ENCODE assay signal across 8 cellular contexts in the genomic region with DNA sequence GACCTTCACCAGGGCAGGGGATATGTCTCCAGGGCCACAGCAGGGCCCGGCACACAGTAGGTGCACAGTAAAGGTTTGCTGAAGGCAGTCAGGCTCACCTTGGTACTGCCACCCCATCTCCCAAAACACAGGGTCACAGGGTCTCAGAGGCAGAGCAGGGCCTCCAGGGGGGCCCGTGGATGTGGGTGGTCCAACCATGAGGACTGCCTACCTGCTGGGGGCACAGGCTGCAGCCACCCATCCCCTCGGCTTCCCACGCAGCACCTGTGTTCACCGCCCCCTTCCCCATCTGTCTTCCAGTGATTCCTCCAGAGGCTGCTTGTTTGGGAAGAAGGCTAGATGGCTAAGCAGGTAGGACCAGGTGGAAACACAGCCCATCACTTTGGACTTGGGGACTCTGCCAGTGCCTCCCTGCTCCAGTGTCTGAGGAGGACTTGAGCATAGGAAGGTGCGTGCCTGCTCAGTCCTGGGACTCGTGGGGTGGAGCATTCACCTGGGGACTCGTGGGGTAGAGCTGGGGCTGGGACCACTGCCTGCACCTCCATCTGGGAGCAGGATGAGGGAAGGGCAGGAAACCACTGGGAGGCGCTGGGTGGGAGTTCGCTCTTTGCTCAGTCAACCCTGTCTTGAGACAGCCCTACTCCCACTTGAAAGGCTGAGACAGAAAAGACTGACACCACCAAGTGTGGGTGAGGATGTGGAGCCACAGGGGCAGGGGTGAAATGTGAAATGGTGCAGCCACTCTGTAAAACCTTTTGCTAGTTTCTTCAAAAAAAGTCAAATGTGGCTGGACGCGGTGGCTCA. TPM values are rescaled to one million over a fixed set of nuclear protein-coding genes. Genes with fewer than 3 reads are reported as not detected.
A peak's percentile ranks its signal among the peaks of the same experiment; 100 is the strongest.
DNase-seq lines count a peak whose midpoint lies in the region; ATAC-seq and TF ChIP-seq lines count a peak whose summit lies in the region.

No MANE protein-coding gene starts in this region.

- BruUV-seq in MCF 10A (replicated peaks; lab: Mats Ljungman, UMichigan): no TSS peak

- no peaks in the 10 kb centered on the region for H3K36me3 ChIP-seq in mucosa of stomach (ENCODE audit: control insufficient read depth, insufficient read depth, low read length)

- no peaks in the 10 kb centered on the region for H4K20me1 ChIP-seq in H9 (ENCODE audit: control insufficient read depth, insufficient read depth, insufficient read length)

- H2BK12ac ChIP-seq in H9 (ENCODE audit: insufficient read length, low read depth, low read length): no peak overlapping the region

- no peak overlapping the region for H3K56ac ChIP-seq in H9 (ENCODE audit: insufficient read length, low read depth, low read length)

- H3K23ac ChIP-seq in H9 (ENCODE audit: insufficient read length, low read depth, low read length): no peak overlapping the region

- no peak overlapping the region for H3K4ac ChIP-seq in H9 (ENCODE audit: low read depth, low read length)

- H3K27ac ChIP-seq in H9 (ENCODE audit: insufficient read length, low read depth, low read length): no peak overlapping the region

- H3K9me3 Mint-ChIP-seq in H9: no peaks in the 10 kb centered on the region
- no peaks in the 10 kb centered on the region for H3K9me3 Mint-ChIP-seq in MCF 10A (ENCODE audit: unreplicated experiment)

- H3K9ac ChIP-seq in H9 (ENCODE audit: extremely low read depth, insufficient read length, low read length): no peak overlapping the region
- H3K9ac ChIP-seq in mucosa of stomach (ENCODE audit: low read length): peak overlapping the region; percentile 43

- H2BK5ac ChIP-seq in H9 (ENCODE audit: insufficient read length, low read length): no peak overlapping the region

- H2BK120ac ChIP-seq in H9 (ENCODE audit: low read depth, low read length, poor library complexity, severe bottlenecking): no peak overlapping the region

- H3K79me1 ChIP-seq in H9 (ENCODE audit: insufficient read depth, low read depth, low read length, poor library complexity, severe bottlenecking): no peaks in the 10 kb centered on the region

- H3K27me3 Mint-ChIP-seq in H9 (ENCODE audit: low read depth) (no peaks in the 10 kb centered on the region), MCF 10A (ENCODE audit: insufficient read depth, unreplicated experiment) (no peaks in the 10 kb centered on the region)

- in situ Hi-C loops in ACHN (cut with HindIII; ENCODE audit: low pct_ligation_motif_present, low pct_unique_long_range_greater_than_20kb, low sequenced_read_pairs): no loop called here

- H3K4me1 ChIP-seq in H9 (ENCODE audit: insufficient read depth, low read length) (peaks cover 6% of the 10 kb centered on the region; the same call in 1 of the 2 replicates), mucosa of stomach (ENCODE audit: control insufficient read depth, insufficient read depth, low read length) (peaks cover 54% of the 10 kb centered on the region)

- no peak overlapping the region for H3K14ac ChIP-seq in H9 (ENCODE audit: insufficient read depth, low read length)

- intact Hi-C loops in MCF 10A (cut with micrococcal nuclease): loop anchor here (5.0 kb wide), 2 partner anchors 243 to 377 kb away; no protein-coding TSS in a partner anchor

- no peak overlapping the region for H3K18ac ChIP-seq in H9 (ENCODE audit: insufficient read length, low read depth, low read length)

- H4K5ac ChIP-seq in H9 (ENCODE audit: insufficient read length, low read depth, low read length): no peak overlapping the region

- peaks cover 8% of the 10 kb centered on the region for H3K23me2 ChIP-seq in H9 (ENCODE audit: insufficient read length, low read depth, low read length, poor library complexity, severe bottlenecking)

- no peak overlapping the region for H2AFZ ChIP-seq in H9 (ENCODE audit: low read length)

- H3K4me3 ChIP-seq in mucosa of stomach (ENCODE audit: low read length): no peak overlapping the region

- no peak overlapping the region for H2BK20ac ChIP-seq in H9 (ENCODE audit: low read depth, low read length, poor library complexity, severe bottlenecking)

- H3K79me2 ChIP-seq in H9 (ENCODE audit: insufficient read depth, low read length): no peaks in the 10 kb centered on the region

- H3K27ac Mint-ChIP-seq in H9 (peak overlapping the region in 1 of 3 experiments; percentile 74; a peak in 1 of 7 replicates), MCF 10A (ENCODE audit: low read depth, unreplicated experiment) (peak overlapping the region; percentile 64)

- H3K9me3 ChIP-seq in H9 (ENCODE audit: control insufficient read depth, low read depth, low read length) (no peaks in the 10 kb centered on the region), mucosa of stomach (ENCODE audit: control insufficient read depth, low read length) (no peaks in the 10 kb centered on the region)

- TF ChIP-seq CTCF in H9 (conservative IDR thresholded peaks at IDR 0.05) (peak; percentile 56), MCF 10A (IDR thresholded peaks at IDR 0.05; ENCODE audit: unreplicated experiment) (no peak)

- no peak overlapping the region for H3K4me2 ChIP-seq in H9 (ENCODE audit: insufficient read depth, insufficient read length, low read length)

- CTCF ChIA-PET in MCF 10A (lab: Yijun Ruan, JAX): interaction anchor here (0.8 to 5.0 kb wide), 5 partner anchors 135 to 242 kb away, joined by 3 to 36 read pairs (median 4); no protein-coding TSS in a partner anchor

- POLR2A ChIA-PET in MCF 10A (lab: Yijun Ruan, JAX): interaction anchor here (0.7 to 3.0 kb wide), 10 partner anchors 16 to 267 kb away, joined by 3 to 16 read pairs (median 4); partner anchors contain the start of genes IFT122 and MBD4

- no CpG with 5 or more reads among the region's 12 CpGs for WGBS in H9 (ENCODE audit: extremely low coverage, insufficient read length, low lambda C conversion rate)

- no peaks in the 10 kb centered on the region; a peak in 1 of 7 replicates for H3K36me3 Mint-ChIP-seq in H9 (ENCODE audit: insufficient read depth in 1 of 3, low read depth in 3 of 3)
- H3K36me3 Mint-ChIP-seq in MCF 10A (ENCODE audit: insufficient read depth, unreplicated experiment): no peaks in the 10 kb centered on the region

- no peak overlapping the region for H4K8ac ChIP-seq in H9 (replicated peaks; ENCODE audit: insufficient read length, low read depth, low read length)

- H3K4me1 Mint-ChIP-seq in H9: peaks cover 20 to 32% of the 10 kb centered on the region in 2 experiments
- peaks cover 20% of the 10 kb centered on the region for H3K4me1 Mint-ChIP-seq in MCF 10A (ENCODE audit: insufficient read depth, unreplicated experiment)

- H3T11ph ChIP-seq in H9 (ENCODE audit: low read length): no peak overlapping the region

- H3K27me3 ChIP-seq in H9 (ENCODE audit: insufficient read depth, low read length): no peaks in the 10 kb centered on the region
- H3K27me3 ChIP-seq in mucosa of stomach (ENCODE audit: control insufficient read depth, insufficient read depth, low read length): no peaks in the 10 kb centered on the region

- no peak overlapping the region for H2BK15ac ChIP-seq in H9 (ENCODE audit: low read depth, low read length)

- H4K91ac ChIP-seq in H9 (ENCODE audit: insufficient read length, low read depth, low read length): no peak overlapping the region

- H3K4me3 Mint-ChIP-seq in H9 (peak overlapping the region; percentile 12 to 35; a peak in 1 of 5 replicates), MCF 10A (ENCODE audit: unreplicated experiment) (peak overlapping the region; percentile 71)

- DNase-seq in ACHN: peak; percentile 28
- peak; percentile 78 for DNase-seq in H9
- DNase-seq in MCF 10A (ENCODE audit: unreplicated experiment): peak; percentile 12
- no peak for DNase-seq in HUDEP-2 (lab: John Stamatoyannopoulos, UW; ENCODE audit: unreplicated experiment in 76 of 76)
- DNase-seq in SIG-M5 (lab: John Stamatoyannopoulos, UW): no peak

- ATAC-seq in HG03139 (IDR thresholded peaks at IDR 0.05; ENCODE audit: unreplicated experiment) (no peak), HG02884 (IDR thresholded peaks at IDR 0.05; ENCODE audit: unreplicated experiment) (no peak)

- H2AK5ac ChIP-seq in H9 (ENCODE audit: insufficient read length, low read length): no peak overlapping the region

RNA-seq across cellular contexts. Expression of gene PLXND1, which starts 18.8 kb away (rescaled TPM):
- 48.4 and 50.9 TPM in 2 replicates for total RNA-seq in H9 (2021)
- total RNA-seq in MCF 10A (2022): 5.6 and 6.2 TPM in 2 replicates

Comparison
In these comparisons a context has a peak if more than half of its experiments do, and no peak if none do; other contexts are left out.
1. DNase-seq: peak in ACHN (single experiment), H9 (single experiment) and MCF 10A (single experiment); none in HUDEP-2 (0 of 76) and SIG-M5 (single experiment).